In genomic region chr19:5113101-5113557, GRCh38 we compare ENCODE assay signal across 17 cellular contexts.
A peak's percentile ranks its signal among the peaks of the same experiment; 100 is the strongest.
DNase-seq lines count a peak whose midpoint lies in the region; ATAC-seq and TF ChIP-seq lines count a peak whose summit lies in the region.
"Had no signal": no experiment of that assay in that cellular context is flagged by ENCODE, and none has a peak within 500 bp of the region (broad histone marks: within the 10 kb centered on the region; RNA-seq: fewer than 3 reads in every experiment).

No MANE protein-coding gene starts in this region.

- TF ChIP-seq CTCF in adrenal gland (IDR thresholded peaks at IDR 0.05) (no peak), fibroblast of villous mesenchyme (IDR thresholded peaks at IDR 0.05; ENCODE audit: insufficient read depth, low read depth, low read length) (no peak)

- no peak overlapping the region for H3K4me3 ChIP-seq in H7 (ENCODE audit: insufficient read depth, low read depth, low read length)
- no peak overlapping the region for H3K4me3 ChIP-seq in adrenal gland
- no peak overlapping the region for H3K4me3 ChIP-seq in fibroblast of villous mesenchyme (ENCODE audit: low read depth, low read length)
- H3K4me3 ChIP-seq: hepatocyte, spleen had no signal

- H3K9me3 Mint-ChIP-seq in stimulated activated effector memory CD8-positive, alpha-beta T cell treated with anti-CD3 and anti-CD28 coated beads, Interleukin-12 subunit alpha, Interleukin-12 subunit beta, amount 100 ng/mL, for 72 hours = peaks cover 4% of the 10 kb centered on the region
- H3K9me3 Mint-ChIP-seq: T-helper 1 cell treated with Interleukin-12 subunit alpha and Interleukin-12 subunit beta and Interleukin-4 antibody, amounts not matched to agents 30 μg/mL and 1 μg/mL, for 36 hours had no signal

- peaks cover 21% of the 10 kb centered on the region for H3K36me3 Mint-ChIP-seq in stimulated activated effector memory CD8-positive, alpha-beta T cell treated with anti-CD3 and anti-CD28 coated beads, Interleukin-12 subunit alpha, Interleukin-12 subunit beta, amount 100 ng/mL, for 72 hours

- DNase-seq in H7 (peak; percentile 84), adrenal gland (peak in 3 of 7 donors; percentile 46 to 58 (median 48)), fibroblast of villous mesenchyme (ENCODE audit: low read depth) (peak; percentile 16), Right ventricle myocardium inferior (ENCODE audit: missing footprints) (no peak)
- no peak for DNase-seq in stimulated activated effector memory CD8-positive, alpha-beta T cell treated with anti-CD3 and anti-CD28 coated beads, Interleukin-12 subunit alpha, Interleukin-12 subunit beta, amount 100 ng/mL, for 72 hours (ENCODE audit: low spot score in 2 of 2)
- no peak for DNase-seq in activated naive CD4-positive, alpha-beta T cell (lab: John Stamatoyannopoulos, UW)
- DNase-seq: activated CD4-positive, alpha-beta T cell treated with anti-CD3 and anti-CD28 coated beads for 4 hours; activated T-cell treated with anti-CD3 and anti-CD28 coated beads, Interleukin-2, amount 50 U/mL, for 48 hours; COR-L47; NCI-H1417; NCI-H510A; spleen; substantia nigra had no signal

- 30 to 62% (median 42%) methylated on average over 9 to 10 of the region's 10 CpGs for WGBS in adrenal gland, 4 donors

- H3K27me3 ChIP-seq in H7 (ENCODE audit: control insufficient read depth, insufficient read depth, low read length) (no peaks in the 10 kb centered on the region), adrenal gland (no peaks in the 10 kb centered on the region)
- H3K27me3 ChIP-seq: hepatocyte, spleen had no signal

- intact Hi-C loops in adrenal gland (cut with DNase I) (no loop called here), Right ventricle myocardium inferior (cut with DNase I) (no loop called here)

- H3K9me3 ChIP-seq in adrenal gland (replicated peaks in 1 of 3) = no peaks in the 10 kb centered on the region

- peaks cover 17 to 25% of the 10 kb centered on the region in 2 donors for H3K4me1 ChIP-seq in adrenal gland (replicated peaks in 1 of 2)
- H3K4me1 ChIP-seq: spleen had no signal

- H3K36me3 ChIP-seq in H7 (replicated peaks; ENCODE audit: control insufficient read depth, insufficient read depth, low read length) (no peaks in the 10 kb centered on the region), adrenal gland (replicated peaks in 1 of 2) (peaks cover 0 to 4% of the 10 kb centered on the region in 2 donors)

- H3K27ac ChIP-seq in adrenal gland = peak overlapping the region in 3 of 5 donors; percentile 26 to 66 (median 60)
- H3K27ac ChIP-seq: hepatocyte, spleen had no signal

- TF ChIP-seq POLR2A in adrenal gland (IDR thresholded peaks at IDR 0.05) = no peak

- H3K4me3 Mint-ChIP-seq in stimulated activated effector memory CD8-positive, alpha-beta T cell treated with anti-CD3 and anti-CD28 coated beads, Interleukin-12 subunit alpha, Interleukin-12 subunit beta, amount 100 ng/mL, for 72 hours = no peak overlapping the region
- H3K4me3 Mint-ChIP-seq: T-helper 1 cell treated with Interleukin-12 subunit alpha and Interleukin-12 subunit beta and Interleukin-4 antibody, amounts not matched to agents 30 μg/mL and 1 μg/mL, for 36 hours had no signal

- ATAC-seq in stimulated activated effector memory CD8-positive, alpha-beta T cell treated with anti-CD3 and anti-CD28 coated beads, Interleukin-12 subunit alpha, Interleukin-12 subunit beta, amount 100 ng/mL, for 72 hours = no peak
- no peak for ATAC-seq in GM21515 (IDR thresholded peaks at IDR 0.05; ENCODE audit: unreplicated experiment)
- no peak for ATAC-seq in Right ventricle myocardium inferior
- ATAC-seq: Panc1 had no signal

- H3K27ac Mint-ChIP-seq in stimulated activated effector memory CD8-positive, alpha-beta T cell treated with anti-CD3 and anti-CD28 coated beads, Interleukin-12 subunit alpha, Interleukin-12 subunit beta, amount 100 ng/mL, for 72 hours = peak overlapping the region; percentile 76
- H3K27ac Mint-ChIP-seq: T-helper 1 cell treated with Interleukin-12 subunit alpha and Interleukin-12 subunit beta and Interleukin-4 antibody, amounts not matched to agents 30 μg/mL and 1 μg/mL, for 36 hours had no signal

- H3K4me1 Mint-ChIP-seq in stimulated activated effector memory CD8-positive, alpha-beta T cell treated with anti-CD3 and anti-CD28 coated beads, Interleukin-12 subunit alpha, Interleukin-12 subunit beta, amount 100 ng/mL, for 72 hours = peaks cover 7% of the 10 kb centered on the region

Comparison
In these comparisons a context has a peak if more than half of its experiments do, and no peak if none do; other contexts are left out.
1. DNase-seq: peak in H7 (single experiment) and fibroblast of villous mesenchyme (single experiment); none in stimulated activated effector memory CD8-positive, alpha-beta T cell treated with anti-CD3 and anti-CD28 coated beads, Interleukin-12 subunit alpha, Interleukin-12 subunit beta, amount 100 ng/mL, for 72 hours (0 of 2), Right ventricle myocardium inferior (single experiment) and activated naive CD4-positive, alpha-beta T cell (0 of 4).